Comparison of ENCODE assay signal across 9 cellular contexts in genomic region chr2:134117651-134118050, GRCh38.
A peak's percentile ranks its signal among the peaks of the same experiment; 100 is the strongest.
DNase-seq lines count a peak whose midpoint lies in the region; ATAC-seq, FAIRE-seq and TF ChIP-seq lines count a peak whose summit lies in the region.
"Had no signal": no experiment of that assay in that cellular context is flagged by ENCODE, and none has a peak within 500 bp of the region (broad histone marks: within the 10 kb centered on the region; RNA-seq: fewer than 3 reads in every experiment).

No MANE protein-coding gene starts in this region.

- H3K79me2 ChIP-seq in DND-41 (ENCODE audit: insufficient read depth, low read length): peaks cover 29% of the 10 kb centered on the region
- peaks cover 18% of the 10 kb centered on the region for H3K79me2 ChIP-seq in K562 (ENCODE audit: control insufficient read depth, insufficient read depth, low read length)

- H3K36me3 ChIP-seq in BLaER1 (0 out of 2 replicates have a peak, but pooled peaks cover under 1% of the 10 kb centered on the region), DND-41 (ENCODE audit: insufficient read depth, low read length) (no peaks in the 10 kb centered on the region; the same call in 1 of the 2 replicates), K562 (ENCODE audit: control insufficient read depth, insufficient read depth, low read length) (no peaks in the 10 kb centered on the region)

- FAIRE-seq in K562 (lab: Jason Lieb, UNC): no peak
- FAIRE-seq: HTR-8/SVneo had no signal

- H3K4me3 ChIP-seq in BLaER1 (no peak overlapping the region), DND-41 (ENCODE audit: low read depth in 1 of 2, low read length in 2 of 2) (no peak overlapping the region), K562 (no peak overlapping the region), fibroblast of the aortic adventitia (ENCODE audit: low read depth, low read length) (no peak overlapping the region)
- H3K4me3 ChIP-seq: A549 had no signal

- no TSS peak for BruUV-seq in K562 (replicated peaks; lab: Mats Ljungman, UMichigan)

- WGBS in K562 (ENCODE audit: insufficient coverage, low coverage, missing lambda C conversion rate): 3% methylated on average over 2 of the region's 2 CpGs

- H3K27me3 ChIP-seq in BLaER1 (no peaks in the 10 kb centered on the region), DND-41 (ENCODE audit: insufficient read depth, low read length, poor library complexity) (no peaks in the 10 kb centered on the region), K562 (ENCODE audit: control insufficient read depth in 2 of 2, insufficient read depth in 2 of 2, low read length in 2 of 2) (peaks cover 0 to 3% of the 10 kb centered on the region in 2 experiments; a peak in 4 of 5 replicates), foreskin keratinocyte (peaks cover 4% of the 10 kb centered on the region)

- POLR2A ChIA-PET in K562 (lab: Yijun Ruan, JAX): interaction anchor here (0.7 to 1.6 kb wide), 4 partner anchors 71 to 295 kb away, joined by 3 to 7 read pairs (median 3); no protein-coding TSS in a partner anchor

- in situ Hi-C loops in K562 (cut with MboI): loop anchor here (10.0 to 25.0 kb wide), 3 partner anchors 127 to 337 kb away; no protein-coding TSS in a partner anchor

- no peak for TF ChIP-seq EP300 in K562 (IDR thresholded peaks at IDR 0.05; ENCODE audit: low read length)

- H4K20me1 ChIP-seq in BLaER1 (peaks cover 27% of the 10 kb centered on the region), DND-41 (ENCODE audit: insufficient read depth, low read length) (peaks cover 15% of the 10 kb centered on the region; the same call in 1 of the 2 replicates), K562 (replicated peaks; ENCODE audit: control insufficient read depth, insufficient read depth, low read length) (no peaks in the 10 kb centered on the region; the same call in 1 of the 2 replicates)

- H3K4me2 ChIP-seq in BLaER1 (peak overlapping the region; percentile 88), DND-41 (ENCODE audit: insufficient read depth, low read length) (peak overlapping the region; percentile 4; the same call in 1 of the 2 replicates), K562 (ENCODE audit: insufficient read depth, low read length) (no peak overlapping the region)

- H3K9ac ChIP-seq in BLaER1 (no peak overlapping the region), DND-41 (ENCODE audit: low read depth, low read length) (no peak overlapping the region), K562 (ENCODE audit: insufficient read depth in 1 of 2, low read depth in 2 of 2, low read length in 2 of 2) (no peak overlapping the region)

- no peak for DNase-seq in DND-41
- no peak for DNase-seq in K562 (ENCODE audit: extremely low read depth in 1 of 4, low spot score in 3 of 4)
- DNase-seq in fibroblast of the aortic adventitia (ENCODE audit: low read depth): peak; percentile 24
- no peak for DNase-seq in SW 1271 (lab: John Stamatoyannopoulos, UW)
- no peak for DNase-seq in foreskin keratinocyte

- TF ChIP-seq CTCF in DND-41 (IDR thresholded peaks at IDR 0.05; ENCODE audit: borderline replicate concordance, extremely low read depth, low read length, poor library complexity, severe bottlenecking) (no peak), K562 (IDR thresholded peaks at IDR 0.05 in 2 of 3, conservative IDR thresholded peaks at IDR 0.05 in 1 of 3; ENCODE audit: insufficient read depth in 2 of 3, low read depth in 1 of 3, low read length in 3 of 3) (no peak), fibroblast of the aortic adventitia (IDR thresholded peaks at IDR 0.05; ENCODE audit: insufficient read depth, low read length) (no peak), foreskin keratinocyte (conservative IDR thresholded peaks at IDR 0.05) (no peak)

- TF ChIP-seq RAD21 in K562 (CRISPR knock-in tag; conservative IDR thresholded peaks at IDR 0.05 in 1 of 2, IDR thresholded peaks at IDR 0.05 in 1 of 2): no peak

- CTCF ChIA-PET in K562 (lab: Yijun Ruan, JAX; ENCODE audit: low intra/inter-chr PET ratio): interaction anchor here (1.9 to 3.0 kb wide), 4 partner anchors 90 to 333 kb away, joined by 14 to 27 read pairs (median 22); no protein-coding TSS in a partner anchor

- no peak overlapping the region for H2AFZ ChIP-seq in DND-41 (ENCODE audit: low read depth, low read length)
- no peak overlapping the region for H2AFZ ChIP-seq in K562 (ENCODE audit: low read depth, low read length)

- H3K27ac ChIP-seq in BLaER1 (no peak overlapping the region), DND-41 (ENCODE audit: low read length) (no peak overlapping the region), K562 (ENCODE audit: extremely low read depth, low read depth, low read length) (no peak overlapping the region), foreskin keratinocyte (no peak overlapping the region)

- no peak for TF ChIP-seq POLR2A in K562 (conservative IDR thresholded peaks at IDR 0.05)

- H3K4me1 ChIP-seq in BLaER1 (peaks cover 45% of the 10 kb centered on the region), DND-41 (ENCODE audit: insufficient read depth, low read length) (peaks cover 39% of the 10 kb centered on the region), K562 (replicated peaks in 1 of 2; ENCODE audit: control insufficient read depth in 2 of 2, insufficient read depth in 2 of 2, low read length in 2 of 2) (peaks cover 11 to 23% of the 10 kb centered on the region in 2 experiments), foreskin keratinocyte (peaks cover 11% of the 10 kb centered on the region)

- ATAC-seq in DND-41 (ENCODE audit: insufficient read depth, low read depth): no peak
- ATAC-seq in K562: no peak
- no peak for ATAC-seq in foreskin keratinocyte
- ATAC-seq in GM18511 (IDR thresholded peaks at IDR 0.05; ENCODE audit: unreplicated experiment): no peak

- no peaks in the 10 kb centered on the region for H3K9me1 ChIP-seq in K562 (ENCODE audit: control insufficient read depth, insufficient read depth, low read length)

- H3K9me3 ChIP-seq in BLaER1: no peaks in the 10 kb centered on the region
- H3K9me3 ChIP-seq in DND-41 (ENCODE audit: insufficient read depth, low read length, severe bottlenecking): no peaks in the 10 kb centered on the region
- no peaks in the 10 kb centered on the region for H3K9me3 ChIP-seq in K562 (replicated peaks; ENCODE audit: control insufficient read depth, insufficient read depth, low read depth, low read length)
- H3K9me3 ChIP-seq: A549 had no signal

- intact Hi-C loops in K562 (cut with micrococcal nuclease): loop anchor here (1.0 to 5.0 kb wide), 8 partner anchors 32 to 334 kb away; no protein-coding TSS in a partner anchor

TF ChIP-seq in K562, 482 proteins besides CTCF, POLR2A, EP300 and RAD21:
- TF ChIP-seq CEBPG (CRISPR knock-in tag; IDR thresholded peaks at IDR 0.05): no peak
- TF ChIP-seq CEBPG (tag; conservative IDR thresholded peaks at IDR 0.05 in 1 of 2, IDR thresholded peaks at IDR 0.05 in 1 of 2): peak; percentile 44 to 65; a peak in 1 of 4 replicates
- TF ChIP-seq CEBPB (tag; IDR thresholded peaks at IDR 0.05): peak; percentile 65
- TF ChIP-seq NKRF (IDR thresholded peaks at IDR 0.05; ENCODE audit: borderline replicate concordance): no peak
- TF ChIP-seq ZNF311 (CRISPR knock-in tag; IDR thresholded peaks at IDR 0.05): no peak
- TF ChIP-seq ZFPM2 (CRISPR knock-in tag; IDR thresholded peaks at IDR 0.05): no peak
- TF ChIP-seq ZNF695 (CRISPR knock-in tag; IDR thresholded peaks at IDR 0.05): no peak
- no peak for TF ChIP-seq ZNF143 (CRISPR knock-in tag; IDR thresholded peaks at IDR 0.05)
